16 cellular contexts compared by ENCODE assay signal in the genomic region with DNA sequence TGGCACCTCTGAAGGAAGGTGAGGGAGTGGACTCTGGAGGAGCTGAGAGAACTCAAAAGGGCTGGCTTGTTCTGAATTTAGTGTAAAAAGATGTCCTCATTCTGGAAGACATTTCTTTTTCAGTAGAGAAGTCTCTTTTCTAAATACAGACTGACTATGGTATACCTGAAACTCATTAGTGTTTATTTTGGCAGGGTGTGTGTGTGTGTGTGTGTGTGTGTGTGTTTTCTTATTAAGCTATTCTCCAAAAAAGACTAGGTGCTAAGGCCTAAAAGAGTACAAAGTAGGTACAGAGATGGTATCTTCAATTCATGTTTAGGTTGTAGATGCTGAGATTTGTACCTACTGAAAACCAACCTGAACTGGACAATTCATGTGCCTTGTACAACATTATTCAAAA.
DNase-seq lines count a peak whose midpoint lies in the region; ATAC-seq, FAIRE-seq and TF ChIP-seq lines count a peak whose summit lies in the region.
"Had no signal": no experiment of that assay in that cellular context is flagged by ENCODE, and none has a peak within 500 bp of the region (broad histone marks: within the 10 kb centered on the region; RNA-seq: fewer than 3 reads in every experiment).

No MANE protein-coding gene starts in this region.

- H2AFZ ChIP-seq in mammary epithelial cell (ENCODE audit: low read depth, low read length) (peak overlapping the region; percentile 15), GM12878 (ENCODE audit: control insufficient read depth, low read depth, low read length) (no peak overlapping the region)

- TF ChIP-seq RAD21 in GM12878 (IDR thresholded peaks at IDR 0.05; ENCODE audit: insufficient read depth, low read depth, low read length) = no peak

- TF ChIP-seq EP300 in GM12878 (IDR thresholded peaks at IDR 0.05; ENCODE audit: borderline replicate concordance in 1 of 2, control insufficient read depth in 1 of 2, low read depth in 2 of 2, low read length in 2 of 2) = no peak

- H3K27me3 ChIP-seq in mammary epithelial cell (ENCODE audit: insufficient read depth, low read length) (no peaks in the 10 kb centered on the region), GM12878 (replicated peaks in 1 of 2; ENCODE audit: control insufficient read depth in 2 of 2, insufficient read depth in 2 of 2, low read length in 1 of 2) (no peaks in the 10 kb centered on the region)

- no peak for TF ChIP-seq POLR2A in GM12878 (IDR thresholded peaks at IDR 0.05; ENCODE audit: low read depth, low read length)

- H3K36me3 ChIP-seq in mammary epithelial cell (ENCODE audit: insufficient read depth, low read length) = no peaks in the 10 kb centered on the region
- H3K36me3 ChIP-seq in GM12878 (ENCODE audit: control insufficient read depth in 2 of 2, insufficient read depth in 2 of 2, low read length in 1 of 2) = no peaks in the 10 kb centered on the region

- BruUV-seq in mammary epithelial cell (replicated peaks; lab: Mats Ljungman, UMichigan) = no TSS peak
- BruUV-seq in MCF 10A (replicated peaks; lab: Mats Ljungman, UMichigan) = no TSS peak
- no TSS peak for BruUV-seq in GM12878 (replicated peaks; lab: Mats Ljungman, UMichigan)

- SMC1A ChIA-PET in GM12878 (lab: Charles Lee; ENCODE audit: uncharacterized antibody, unreplicated experiment) = interaction anchor here (0.7 to 1.2 kb wide), 4 partner anchors 11 to 103 kb away, joined by 3 to 11 read pairs (median 3); no protein-coding TSS in a partner anchor

- no peaks in the 10 kb centered on the region for H3K36me3 Mint-ChIP-seq in MCF 10A (ENCODE audit: insufficient read depth, unreplicated experiment)
- H3K36me3 Mint-ChIP-seq in nephron progenitor cell (ENCODE audit: low read depth) = peaks cover 6% of the 10 kb centered on the region
- H3K36me3 Mint-ChIP-seq: CD14-positive monocyte; CD8-positive, alpha-beta T cell had no signal

- H3K4me3 ChIP-seq in mammary epithelial cell (replicated peaks in 1 of 3; ENCODE audit: insufficient read depth in 1 of 3, low read depth in 2 of 3, low read length in 3 of 3) = no peak overlapping the region
- no peak overlapping the region for H3K4me3 ChIP-seq in GM12878

- H3K4me2 ChIP-seq in mammary epithelial cell (ENCODE audit: insufficient read depth, low read depth, low read length) = no peak overlapping the region
- no peak overlapping the region for H3K4me2 ChIP-seq in GM12878 (ENCODE audit: control insufficient read depth, insufficient read depth)

- TF ChIP-seq CTCF in mammary epithelial cell (conservative IDR thresholded peaks at IDR 0.05 in 1 of 2, IDR thresholded peaks at IDR 0.05 in 1 of 2; ENCODE audit: extremely low read depth in 1 of 2, insufficient read depth in 1 of 2, low read depth in 1 of 2, low read length in 2 of 2) (no peak), MCF 10A (IDR thresholded peaks at IDR 0.05; ENCODE audit: unreplicated experiment) (no peak), GM12878 (IDR thresholded peaks at IDR 0.05 in 2 of 3, conservative IDR thresholded peaks at IDR 0.05 in 1 of 3; ENCODE audit: control insufficient read depth in 2 of 3, extremely low read depth in 1 of 3, insufficient read depth in 1 of 3, low read depth in 3 of 3, low read length in 3 of 3) (no peak), nephron progenitor cell (IDR thresholded peaks at IDR 0.05) (no peak)

- H3K4me1 Mint-ChIP-seq in MCF 10A (ENCODE audit: insufficient read depth, unreplicated experiment) (no peaks in the 10 kb centered on the region), nephron progenitor cell (peaks cover 40% of the 10 kb centered on the region)
- H3K4me1 Mint-ChIP-seq: CD14-positive monocyte had no signal

- in situ Hi-C loops in mammary epithelial cell (cut with MboI; ENCODE audit: low sequenced_read_pairs in 2 of 2) = no loop called here
- in situ Hi-C loops in GM12878 (cut with MboI) = no loop called here

- no peak overlapping the region for H3K9ac ChIP-seq in mammary epithelial cell (ENCODE audit: insufficient read depth, low read length)
- no peak overlapping the region for H3K9ac ChIP-seq in GM12878 (ENCODE audit: control insufficient read depth, insufficient read depth, low read length)

- no peaks in the 10 kb centered on the region for H4K20me1 ChIP-seq in mammary epithelial cell (ENCODE audit: insufficient read depth, low read length)
- H4K20me1 ChIP-seq in GM12878 (ENCODE audit: control insufficient read depth, insufficient read depth) = no peaks in the 10 kb centered on the region

- POLR2A ChIA-PET in MCF 10A (lab: Yijun Ruan, JAX) (interaction anchor here (0.7 kb wide), 1 partner anchor 13 kb away, joined by 3 read pairs; no protein-coding TSS in a partner anchor), GM12878 (lab: Charles Lee) (interaction anchor here (1.0 to 1.3 kb wide), 2 partner anchors 26 to 45 kb away, joined by 3 read pairs; no protein-coding TSS in a partner anchor)

- no peak for DNase-seq in mammary epithelial cell
- DNase-seq in MCF 10A (ENCODE audit: unreplicated experiment) = no peak
- DNase-seq in GM12878 (ENCODE audit: low read depth, low spot score) = no peak
- no peak for DNase-seq in nephron progenitor cell
- DNase-seq in NCI-H510A treated with DMSO at 0.1 percent for 48 hours (lab: John Stamatoyannopoulos, UW) = no peak
- DNase-seq in SKM-1 treated with dmso at 0.1 percent for 144 hours (lab: John Stamatoyannopoulos, UW; ENCODE audit: unreplicated experiment) = no peak
- no peak for DNase-seq in SK-N-DZ (ENCODE audit: low spot score)
- DNase-seq: CD8-positive, alpha-beta T cell; COR-L47; DND-41; GF-D8; HCEC 1CT had no signal

- no peaks in the 10 kb centered on the region for H3K9me3 ChIP-seq in mammary epithelial cell (replicated peaks; ENCODE audit: insufficient read depth, low read length)
- H3K9me3 ChIP-seq in GM12878 (replicated peaks; ENCODE audit: control insufficient read depth, insufficient read depth, low read length) = no peaks in the 10 kb centered on the region

- H3K27ac ChIP-seq in mammary epithelial cell (ENCODE audit: insufficient read depth, low read depth, low read length) (no peak overlapping the region), GM12878 (ENCODE audit: control insufficient read depth, insufficient read depth) (no peak overlapping the region)
- H3K27ac ChIP-seq: 22Rv1 had no signal

- H3K79me2 ChIP-seq in mammary epithelial cell (ENCODE audit: insufficient read depth, low read length) (no peaks in the 10 kb centered on the region), GM12878 (ENCODE audit: control insufficient read depth, insufficient read depth, low read length) (no peaks in the 10 kb centered on the region)

- dilution Hi-C loops in mammary epithelial cell (cut with HindIII; ENCODE audit: low sequenced_read_pairs) = no loop called here

- no peak overlapping the region for H3K27ac Mint-ChIP-seq in MCF 10A (ENCODE audit: low read depth, unreplicated experiment)
- peak overlapping the region; percentile 14 for H3K27ac Mint-ChIP-seq in nephron progenitor cell
- H3K27ac Mint-ChIP-seq: CD8-positive, alpha-beta T cell had no signal

- FAIRE-seq in GM12878 (lab: Jason Lieb, UNC) = no peak
- FAIRE-seq: GM18507, HTR-8/SVneo had no signal

- H3K27me3 Mint-ChIP-seq in MCF 10A (ENCODE audit: insufficient read depth, unreplicated experiment) (no peaks in the 10 kb centered on the region), nephron progenitor cell (ENCODE audit: low read depth, poor library complexity) (no peaks in the 10 kb centered on the region)

- ATAC-seq in GM12878 = peak; percentile 14; the same call in 1 of the 3 replicates
- ATAC-seq: CD8-positive, alpha-beta T cell had no signal

- intact Hi-C loops in mammary epithelial cell (cut with micrococcal nuclease) = no loop called here
- intact Hi-C loops in MCF 10A (cut with micrococcal nuclease) = no loop called here
- intact Hi-C loops in GM12878 (cut with micrococcal nuclease; ENCODE audit: unreplicated experiment) = no loop called here

- H3K4me3 Mint-ChIP-seq in MCF 10A (ENCODE audit: unreplicated experiment) = no peak overlapping the region
- no peak overlapping the region for H3K4me3 Mint-ChIP-seq in nephron progenitor cell
- H3K4me3 Mint-ChIP-seq: CD14-positive monocyte; CD8-positive, alpha-beta T cell had no signal

- H3K9me3 Mint-ChIP-seq in MCF 10A (ENCODE audit: unreplicated experiment) (no peaks in the 10 kb centered on the region), nephron progenitor cell (peaks cover 15% of the 10 kb centered on the region)
- H3K9me3 Mint-ChIP-seq: CD8-positive, alpha-beta T cell had no signal

- H3K4me1 ChIP-seq in mammary epithelial cell (ENCODE audit: insufficient read depth, low read length) = no peaks in the 10 kb centered on the region
- no peaks in the 10 kb centered on the region for H3K4me1 ChIP-seq in GM12878 (ENCODE audit: control insufficient read depth, insufficient read depth, low read length)

- RAD21 ChIA-PET in GM12878 (lab: Charles Lee; ENCODE audit: unreplicated experiment) = interaction anchor here (1.1 kb wide), 1 partner anchor 196 kb away, joined by 3 read pairs; no protein-coding TSS in a partner anchor

- CTCF ChIA-PET in mammary epithelial cell (lab: Charles Lee; ENCODE audit: low non-redundant PET) (no interaction called here), MCF 10A (lab: Yijun Ruan, JAX) (no interaction called here), GM12878 (lab: Yijun Ruan, JAX) (interaction anchor here (1.2 to 1.7 kb wide), 2 partner anchors 11 to 90 kb away, joined by 3 to 5 read pairs; no protein-coding TSS in a partner anchor)

TF ChIP-seq in GM12878, 131 proteins besides CTCF, POLR2A, EP300 and RAD21 (continues in another document):
- TF ChIP-seq NFIC (IDR thresholded peaks at IDR 0.05; ENCODE audit: low read depth, low read length) (no peak), SREBF2 (IDR thresholded peaks at IDR 0.05; ENCODE audit: low read length) (no peak), USF2 (IDR thresholded peaks at IDR 0.05; ENCODE audit: borderline replicate concordance, low read depth, low read length) (no peak), IRF3 (IDR thresholded peaks at IDR 0.05) (no peak), TCF12 (IDR thresholded peaks at IDR 0.05; ENCODE audit: low read depth, low read length) (no peak), CREB1 (IDR thresholded peaks at IDR 0.05; ENCODE audit: low read depth) (no peak)
